Comparison of ENCODE assay signal across 8 cellular contexts in the genomic region with DNA sequence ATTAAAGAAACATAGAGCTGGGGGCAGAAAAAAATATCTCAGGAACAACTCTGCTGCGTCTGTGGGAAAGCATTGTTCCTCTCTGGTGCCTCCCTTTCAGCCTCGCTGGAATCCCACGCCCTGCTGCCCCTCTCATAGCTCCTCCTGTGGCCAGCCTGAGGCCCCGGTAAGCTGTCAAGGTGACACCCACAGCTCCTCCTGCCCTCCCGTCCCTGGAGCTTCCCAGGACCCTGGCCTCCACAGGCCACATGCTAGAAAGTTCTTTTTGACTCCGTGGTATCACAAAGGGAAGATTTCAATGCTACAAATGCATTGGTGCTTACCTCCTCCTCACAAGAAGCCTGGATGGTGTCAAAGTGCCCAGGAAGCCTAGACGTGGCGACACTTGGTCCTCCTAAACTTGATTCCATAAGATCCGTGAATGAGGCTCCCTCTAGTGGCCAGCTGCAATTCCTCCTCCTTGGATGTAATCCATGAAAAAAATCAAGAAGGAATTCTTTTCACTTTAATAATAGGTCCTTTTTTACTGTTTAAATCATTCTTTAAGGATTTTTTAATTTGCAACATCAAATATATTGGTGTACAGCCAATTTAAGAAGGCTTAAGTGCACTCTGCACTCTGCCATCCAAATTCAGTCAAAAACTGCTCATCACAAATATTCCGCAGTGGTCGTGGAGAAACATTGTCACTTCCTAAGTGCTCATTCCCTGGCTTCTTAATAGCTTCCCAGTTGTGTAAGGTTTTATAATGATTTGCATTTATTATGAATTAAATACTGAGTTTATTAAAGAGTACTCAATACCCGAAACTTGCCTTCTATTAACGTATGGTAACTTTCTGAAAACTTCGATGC.
A peak's percentile ranks its signal among the peaks of the same experiment; 100 is the strongest.
DNase-seq lines count a peak whose midpoint lies in the region; ATAC-seq, FAIRE-seq and TF ChIP-seq lines count a peak whose summit lies in the region.

No MANE protein-coding gene starts in this region.

- dilution Hi-C loops in mammary epithelial cell (cut with HindIII; ENCODE audit: low sequenced_read_pairs) (no loop called here), keratinocyte (cut with MboI; ENCODE audit: extremely low pct_ligation_motif_present, low sequenced_read_pairs) (no loop called here)

- no peak overlapping the region for H3K27ac ChIP-seq in mammary epithelial cell (ENCODE audit: insufficient read depth, low read depth, low read length)
- no peak overlapping the region for H3K27ac ChIP-seq in keratinocyte (ENCODE audit: control insufficient read depth, insufficient read depth, low read length)

- H3K9ac ChIP-seq in mammary epithelial cell (ENCODE audit: insufficient read depth, low read length) (no peak overlapping the region), keratinocyte (ENCODE audit: control insufficient read depth, extremely low read depth, insufficient read depth, low read length) (no peak overlapping the region)

- H3K27me3 ChIP-seq in mammary epithelial cell (ENCODE audit: insufficient read depth, low read length) (no peaks in the 10 kb centered on the region), keratinocyte (ENCODE audit: control insufficient read depth, extremely low read depth, insufficient read depth, low read length) (peaks cover 9% of the 10 kb centered on the region)

- H4K20me1 ChIP-seq in mammary epithelial cell (ENCODE audit: insufficient read depth, low read length) (no peaks in the 10 kb centered on the region), keratinocyte (ENCODE audit: control insufficient read depth, extremely low read depth, insufficient read depth, low read length) (no peaks in the 10 kb centered on the region)

- H3K4me2 ChIP-seq in mammary epithelial cell (ENCODE audit: insufficient read depth, low read depth, low read length) (no peak overlapping the region), keratinocyte (ENCODE audit: control insufficient read depth, extremely low read depth, insufficient read depth, low read depth, low read length) (no peak overlapping the region)

- H3K4me1 ChIP-seq in mammary epithelial cell (ENCODE audit: insufficient read depth, low read length), result no peaks in the 10 kb centered on the region
- H3K4me1 ChIP-seq in keratinocyte (ENCODE audit: control insufficient read depth, extremely low read depth, insufficient read depth, low read length), result peaks cover 4% of the 10 kb centered on the region

- DNase-seq in Right ventricle myocardium inferior (ENCODE audit: missing footprints), result peak; percentile 61
- DNase-seq in cardiac septum (ENCODE audit: low spot score), result no peak
- peak; percentile 40 for DNase-seq in MV-4-11 (lab: John Stamatoyannopoulos, UW)
- peak; percentile 89 for DNase-seq in SK-MEL-5 (ENCODE audit: low read depth, low spot score)
- DNase-seq in mammary epithelial cell, result peak; percentile 38
- DNase-seq in keratinocyte (ENCODE audit: low read depth, low spot score), result peak; percentile 33
- peak; percentile 53 to 63 for DNase-seq in stimulated activated CD4-positive, alpha-beta T cell treated with anti-CD3 and anti-CD28 coated beads, Interleukin-2, amount 100 ng/mL, for 24 hours

- no peaks in the 10 kb centered on the region for H3K36me3 ChIP-seq in mammary epithelial cell (ENCODE audit: insufficient read depth, low read length)
- H3K36me3 ChIP-seq in keratinocyte (ENCODE audit: control insufficient read depth in 2 of 2, extremely low read depth in 1 of 2, insufficient read depth in 2 of 2, low read length in 2 of 2), result no peaks in the 10 kb centered on the region

- no peaks in the 10 kb centered on the region for H3K79me2 ChIP-seq in mammary epithelial cell (ENCODE audit: insufficient read depth, low read length)
- H3K79me2 ChIP-seq in keratinocyte (ENCODE audit: control insufficient read depth, insufficient read depth, low read length), result no peaks in the 10 kb centered on the region

- H2AFZ ChIP-seq in mammary epithelial cell (ENCODE audit: low read depth, low read length) (no peak overlapping the region), keratinocyte (ENCODE audit: control insufficient read depth, low read length) (no peak overlapping the region)

- H3K4me3 ChIP-seq in mammary epithelial cell (replicated peaks in 1 of 3; ENCODE audit: insufficient read depth in 1 of 3, low read depth in 2 of 3, low read length in 3 of 3) (no peak overlapping the region), keratinocyte (ENCODE audit: control insufficient read depth in 2 of 3, extremely low read depth in 1 of 3, insufficient read depth in 2 of 3, low read depth in 1 of 3, low read length in 3 of 3) (no peak overlapping the region)

- WGBS in mammary epithelial cell (ENCODE audit: low coverage, missing lambda C conversion rate), result 42% methylated on average over 12 of the region's 14 CpGs

- ATAC-seq in Right ventricle myocardium inferior (no peak), HG03457 (IDR thresholded peaks at IDR 0.05; ENCODE audit: unreplicated experiment) (no peak)

- in situ Hi-C loops in SK-MEL-5 (cut with HindIII; ENCODE audit: low pct_unique_long_range_greater_than_20kb, low sequenced_read_pairs) (no loop called here), mammary epithelial cell (cut with MboI; ENCODE audit: low sequenced_read_pairs in 2 of 2) (loop anchor here (10.0 kb wide), 1 partner anchor 981 kb away; no protein-coding TSS in a partner anchor)

- H3K9me3 ChIP-seq in mammary epithelial cell (replicated peaks; ENCODE audit: insufficient read depth, low read length), result no peaks in the 10 kb centered on the region
- no peaks in the 10 kb centered on the region for H3K9me3 ChIP-seq in keratinocyte (ENCODE audit: control insufficient read depth, low read depth, low read length)

- TF ChIP-seq CTCF in mammary epithelial cell (conservative IDR thresholded peaks at IDR 0.05 in 1 of 2, IDR thresholded peaks at IDR 0.05 in 1 of 2; ENCODE audit: extremely low read depth in 1 of 2, insufficient read depth in 1 of 2, low read depth in 1 of 2, low read length in 2 of 2) (peak; percentile 79 to 87), keratinocyte (optimal IDR thresholded peaks at IDR 0.05 in 1 of 3, IDR thresholded peaks at IDR 0.05 in 1 of 3, conservative IDR thresholded peaks at IDR 0.05 in 1 of 3; ENCODE audit: extremely low read depth in 1 of 3, insufficient read depth in 2 of 3, low read length in 3 of 3) (peak; percentile 68 to 84 (median 79))

- BruUV-seq in mammary epithelial cell (replicated peaks; lab: Mats Ljungman, UMichigan), result no TSS peak

- CTCF ChIA-PET in mammary epithelial cell (lab: Charles Lee; ENCODE audit: low non-redundant PET), result interaction anchor here (0.6 kb wide), 1 partner anchor 1104 kb away, joined by 3 read pairs; no protein-coding TSS in a partner anchor

- H3K9me1 ChIP-seq in keratinocyte (ENCODE audit: control insufficient read depth, extremely low read depth, insufficient read depth, low read length), result no peaks in the 10 kb centered on the region

- FAIRE-seq in keratinocyte (lab: Jason Lieb, UNC), result peak; percentile 73

- intact Hi-C loops in Right ventricle myocardium inferior (cut with DNase I), result loop anchor here (5.0 kb wide), 1 partner anchor 979 kb away; no protein-coding TSS in a partner anchor
- intact Hi-C loops in cardiac septum (cut with DNase I), result loop anchor here (5.0 to 10.0 kb wide), 2 partner anchors 351 to 979 kb away; a partner anchor contains a TSS
- intact Hi-C loops in mammary epithelial cell (cut with micrococcal nuclease), result loop anchor here (1.0 kb wide), 1 partner anchor 981 kb away; no protein-coding TSS in a partner anchor
